In the genomic region with DNA sequence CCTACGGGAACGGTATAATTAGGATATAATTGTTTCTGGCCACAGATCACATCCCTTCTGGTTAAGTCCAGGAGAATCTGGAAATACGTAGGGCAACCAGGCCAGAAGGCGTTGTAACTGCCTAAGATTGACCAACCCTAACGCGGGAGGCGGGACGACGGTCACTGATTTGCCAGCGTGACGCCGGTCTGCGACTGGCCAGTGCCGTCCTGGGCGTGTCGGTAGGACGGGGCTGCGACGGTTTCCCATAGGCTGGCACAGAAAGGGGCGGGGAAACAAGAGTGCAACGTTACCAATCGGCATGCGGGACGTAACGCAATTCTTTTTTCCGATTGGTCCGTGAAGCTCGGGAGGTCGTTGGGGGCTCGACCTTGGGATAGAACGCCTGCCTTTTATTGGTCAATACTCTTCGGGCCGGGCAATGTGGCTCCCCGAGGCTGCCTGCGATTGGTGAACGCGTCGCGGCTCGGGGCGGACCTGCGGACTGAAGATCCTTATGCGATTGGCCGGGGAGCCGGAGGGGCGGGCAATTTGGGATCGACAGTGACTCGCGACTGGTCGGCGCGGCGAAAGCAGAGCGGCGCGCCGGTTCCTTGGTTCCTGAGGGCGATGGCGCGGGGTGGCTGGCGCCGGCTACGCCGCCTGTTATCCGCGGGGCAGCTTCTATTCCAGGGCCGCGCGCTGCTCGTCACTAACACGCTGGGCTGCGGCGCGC, we compare ENCODE assay signal across 1 cellular context.
A peak's percentile ranks its signal among the peaks of the same experiment; 100 is the strongest.
TF ChIP-seq lines count a peak whose summit lies in the region.

MPV17L2 (plus strand) TSS at position 546 of the 715 bp plus-strand sequence; CDS start at position 610, 64 bp downstream.

TF ChIP-seq in HepG2, 621 proteins besides CTCF, POLR2A, EP300 and RAD21 (continued from another document and continues in another):
- TF ChIP-seq, protein P1, sequence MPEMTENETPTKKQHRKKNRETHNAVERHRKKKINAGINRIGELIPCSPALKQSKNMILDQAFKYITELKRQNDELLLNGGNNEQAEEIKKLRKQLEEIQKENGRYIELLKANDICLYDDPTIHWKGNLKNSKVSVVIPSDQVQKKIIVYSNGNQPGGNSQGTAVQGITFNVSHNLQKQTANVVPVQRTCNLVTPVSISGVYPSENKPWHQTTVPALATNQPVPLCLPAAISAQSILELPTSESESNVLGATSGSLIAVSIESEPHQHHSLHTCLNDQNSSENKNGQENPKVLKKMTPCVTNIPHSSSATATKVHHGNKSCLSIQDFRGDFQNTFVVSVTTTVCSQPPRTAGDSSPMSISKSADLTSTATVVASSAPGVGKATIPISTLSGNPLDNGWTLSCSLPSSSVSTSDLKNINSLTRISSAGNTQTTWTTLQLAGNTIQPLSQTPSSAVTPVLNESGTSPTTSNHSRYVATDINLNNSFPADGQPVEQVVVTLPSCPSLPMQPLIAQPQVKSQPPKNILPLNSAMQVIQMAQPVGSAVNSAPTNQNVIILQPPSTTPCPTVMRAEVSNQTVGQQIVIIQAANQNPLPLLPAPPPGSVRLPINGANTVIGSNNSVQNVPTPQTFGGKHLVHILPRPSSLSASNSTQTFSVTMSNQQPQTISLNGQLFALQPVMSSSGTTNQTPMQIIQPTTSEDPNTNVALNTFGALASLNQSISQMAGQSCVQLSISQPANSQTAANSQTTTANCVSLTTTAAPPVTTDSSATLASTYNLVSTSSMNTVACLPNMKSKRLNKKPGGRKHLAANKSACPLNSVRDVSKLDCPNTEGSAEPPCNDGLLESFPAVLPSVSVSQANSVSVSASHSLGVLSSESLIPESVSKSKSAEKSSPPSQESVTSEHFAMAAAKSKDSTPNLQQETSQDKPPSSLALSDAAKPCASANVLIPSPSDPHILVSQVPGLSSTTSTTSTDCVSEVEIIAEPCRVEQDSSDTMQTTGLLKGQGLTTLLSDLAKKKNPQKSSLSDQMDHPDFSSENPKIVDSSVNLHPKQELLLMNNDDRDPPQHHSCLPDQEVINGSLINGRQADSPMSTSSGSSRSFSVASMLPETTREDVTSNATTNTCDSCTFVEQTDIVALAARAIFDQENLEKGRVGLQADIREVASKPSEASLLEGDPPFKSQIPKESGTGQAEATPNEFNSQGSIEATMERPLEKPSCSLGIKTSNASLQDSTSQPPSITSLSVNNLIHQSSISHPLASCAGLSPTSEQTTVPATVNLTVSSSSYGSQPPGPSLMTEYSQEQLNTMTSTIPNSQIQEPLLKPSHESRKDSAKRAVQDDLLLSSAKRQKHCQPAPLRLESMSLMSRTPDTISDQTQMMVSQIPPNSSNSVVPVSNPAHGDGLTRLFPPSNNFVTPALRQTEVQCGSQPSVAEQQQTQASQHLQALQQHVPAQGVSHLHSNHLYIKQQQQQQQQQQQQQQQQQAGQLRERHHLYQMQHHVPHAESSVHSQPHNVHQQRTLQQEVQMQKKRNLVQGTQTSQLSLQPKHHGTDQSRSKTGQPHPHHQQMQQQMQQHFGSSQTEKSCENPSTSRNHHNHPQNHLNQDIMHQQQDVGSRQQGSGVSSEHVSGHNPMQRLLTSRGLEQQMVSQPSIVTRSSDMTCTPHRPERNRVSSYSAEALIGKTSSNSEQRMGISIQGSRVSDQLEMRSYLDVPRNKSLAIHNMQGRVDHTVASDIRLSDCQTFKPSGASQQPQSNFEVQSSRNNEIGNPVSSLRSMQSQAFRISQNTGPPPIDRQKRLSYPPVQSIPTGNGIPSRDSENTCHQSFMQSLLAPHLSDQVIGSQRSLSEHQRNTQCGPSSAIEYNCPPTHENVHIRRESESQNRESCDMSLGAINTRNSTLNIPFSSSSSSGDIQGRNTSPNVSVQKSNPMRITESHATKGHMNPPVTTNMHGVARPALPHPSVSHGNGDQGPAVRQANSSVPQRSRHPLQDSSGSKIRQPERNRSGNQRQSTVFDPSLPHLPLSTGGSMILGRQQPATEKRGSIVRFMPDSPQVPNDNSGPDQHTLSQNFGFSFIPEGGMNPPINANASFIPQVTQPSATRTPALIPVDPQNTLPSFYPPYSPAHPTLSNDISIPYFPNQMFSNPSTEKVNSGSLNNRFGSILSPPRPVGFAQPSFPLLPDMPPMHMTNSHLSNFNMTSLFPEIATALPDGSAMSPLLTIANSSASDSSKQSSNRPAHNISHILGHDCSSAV (CRISPR knock-in tag; IDR thresholded peaks at IDR 0.05; ENCODE audit: borderline replicate concordance), result no peak
- peak; percentile 89 for TF ChIP-seq NR2F2 (IDR thresholded peaks at IDR 0.05; ENCODE audit: borderline replicate concordance, low read depth)
- TF ChIP-seq ZNF552 (CRISPR knock-in tag; IDR thresholded peaks at IDR 0.05; ENCODE audit: borderline replicate concordance), result no peak
- TF ChIP-seq WIZ (CRISPR knock-in tag; IDR thresholded peaks at IDR 0.05), result no peak
- TF ChIP-seq SMC3 (IDR thresholded peaks at IDR 0.05; ENCODE audit: low read length), result no peak
- peak; percentile 83; the same call in 1 of the 2 replicates for TF ChIP-seq GMEB1 (CRISPR knock-in tag; IDR thresholded peaks at IDR 0.05; ENCODE audit: borderline replicate concordance)
- TF ChIP-seq HMGXB3 (CRISPR knock-in tag; IDR thresholded peaks at IDR 0.05; ENCODE audit: borderline replicate concordance), result peak; percentile 95
- peak; percentile 76; the same call in 1 of the 2 replicates for TF ChIP-seq PCBP1 (IDR thresholded peaks at IDR 0.05; ENCODE audit: borderline replicate concordance, low read depth, low read length)
- no peak for TF ChIP-seq RNF2 (conservative IDR thresholded peaks at IDR 0.05; ENCODE audit: low read depth)
- no peak for TF ChIP-seq FOXO1 (CRISPR knock-in tag; IDR thresholded peaks at IDR 0.05)
- peak; percentile 10; the same call in 1 of the 2 replicates for TF ChIP-seq MEF2D (CRISPR knock-in tag; IDR thresholded peaks at IDR 0.05)
- TF ChIP-seq ZBTB21 (CRISPR knock-in tag; IDR thresholded peaks at IDR 0.05), result no peak
- peak; percentile 63; the same call in 1 of the 2 replicates for TF ChIP-seq SPEN (CRISPR knock-in tag; IDR thresholded peaks at IDR 0.05; ENCODE audit: low read depth)
- TF ChIP-seq AGO1 (IDR thresholded peaks at IDR 0.05; ENCODE audit: low read depth, low read length, poor library complexity, severe bottlenecking), result peak; percentile 15
- TF ChIP-seq ZFP36L2 (CRISPR knock-in tag; IDR thresholded peaks at IDR 0.05), result no peak
- TF ChIP-seq GATA4 (IDR thresholded peaks at IDR 0.05; ENCODE audit: borderline replicate concordance, low read depth), result 0 out of 2 replicates have a peak, but pooled peaks have one; percentile 20
- no peak for TF ChIP-seq ZEB1 (IDR thresholded peaks at IDR 0.05; ENCODE audit: insufficient replicate concordance, low read depth)
- no peak for TF ChIP-seq SOX13 (IDR thresholded peaks at IDR 0.05)
- 0 out of 4 replicates have a peak, but pooled peaks of 1 of the 2 experiments have one; percentile 16 for TF ChIP-seq SOX13 (CRISPR knock-in tag; conservative IDR thresholded peaks at IDR 0.05 in 1 of 2, IDR thresholded peaks at IDR 0.05 in 1 of 2)
- TF ChIP-seq NFATC3 (CRISPR knock-in tag; IDR thresholded peaks at IDR 0.05), result no peak
- no peak for TF ChIP-seq ZNF558 (CRISPR knock-in tag; IDR thresholded peaks at IDR 0.05; ENCODE audit: borderline replicate concordance)
- 0 out of 2 replicates have a peak, but pooled peaks have one; percentile 24 for TF ChIP-seq SRY (CRISPR knock-in tag; IDR thresholded peaks at IDR 0.05)
- no peak; the same call in 1 of the 2 replicates for TF ChIP-seq MEIS1 (CRISPR knock-in tag; IDR thresholded peaks at IDR 0.05; ENCODE audit: borderline replicate concordance)
- no peak for TF ChIP-seq BRCA1 (CRISPR knock-in tag; IDR thresholded peaks at IDR 0.05)
- no peak; the same call in 1 of the 2 replicates for TF ChIP-seq ZNF768 (CRISPR knock-in tag; IDR thresholded peaks at IDR 0.05)
- peak; percentile 29; the same call in 1 of the 2 replicates for TF ChIP-seq MXD4 (CRISPR knock-in tag; IDR thresholded peaks at IDR 0.05)
- TF ChIP-seq ZNF101 (CRISPR knock-in tag; IDR thresholded peaks at IDR 0.05; ENCODE audit: borderline replicate concordance, low read depth), result no peak
- no peak; the same call in 1 of the 2 replicates for TF ChIP-seq SAFB2 (CRISPR knock-in tag; IDR thresholded peaks at IDR 0.05; ENCODE audit: borderline replicate concordance, low read depth)
- TF ChIP-seq RBM22 (optimal IDR thresholded peaks at IDR 0.05; ENCODE audit: low read length), result no peak
- no peak for TF ChIP-seq ZNF556 (CRISPR knock-in tag; IDR thresholded peaks at IDR 0.05; ENCODE audit: borderline replicate concordance)
- no peak for TF ChIP-seq ZNF781 (CRISPR knock-in tag; IDR thresholded peaks at IDR 0.05; ENCODE audit: borderline replicate concordance, not compliant biosample characterization)
- TF ChIP-seq ZNF160 (CRISPR knock-in tag; IDR thresholded peaks at IDR 0.05), result no peak; the same call in 1 of the 2 replicates
- TF ChIP-seq ZMAT5 (CRISPR knock-in tag; IDR thresholded peaks at IDR 0.05; ENCODE audit: borderline replicate concordance, low read depth), result no peak
- TF ChIP-seq FOXK2 (IDR thresholded peaks at IDR 0.05), result no peak
- TF ChIP-seq ZBTB42 (CRISPR knock-in tag; IDR thresholded peaks at IDR 0.05), result no peak
- peak in 1 of 2 experiments; percentile 51; a peak in 2 of 4 replicates for TF ChIP-seq KLF16 (CRISPR knock-in tag; IDR thresholded peaks at IDR 0.05)
- peak; percentile 6; the same call in 1 of the 2 replicates for TF ChIP-seq PPARG (CRISPR knock-in tag; conservative IDR thresholded peaks at IDR 0.05)
- no peak for TF ChIP-seq ZNF670 (CRISPR knock-in tag; IDR thresholded peaks at IDR 0.05; ENCODE audit: borderline replicate concordance)
- TF ChIP-seq ZNF18 (CRISPR knock-in tag; IDR thresholded peaks at IDR 0.05; ENCODE audit: insufficient replicate concordance), result no peak
- TF ChIP-seq ZNF530 (CRISPR knock-in tag; IDR thresholded peaks at IDR 0.05; ENCODE audit: low read depth), result no peak
- no peak for TF ChIP-seq RBAK (CRISPR knock-in tag; IDR thresholded peaks at IDR 0.05)
- TF ChIP-seq, protein P2, sequence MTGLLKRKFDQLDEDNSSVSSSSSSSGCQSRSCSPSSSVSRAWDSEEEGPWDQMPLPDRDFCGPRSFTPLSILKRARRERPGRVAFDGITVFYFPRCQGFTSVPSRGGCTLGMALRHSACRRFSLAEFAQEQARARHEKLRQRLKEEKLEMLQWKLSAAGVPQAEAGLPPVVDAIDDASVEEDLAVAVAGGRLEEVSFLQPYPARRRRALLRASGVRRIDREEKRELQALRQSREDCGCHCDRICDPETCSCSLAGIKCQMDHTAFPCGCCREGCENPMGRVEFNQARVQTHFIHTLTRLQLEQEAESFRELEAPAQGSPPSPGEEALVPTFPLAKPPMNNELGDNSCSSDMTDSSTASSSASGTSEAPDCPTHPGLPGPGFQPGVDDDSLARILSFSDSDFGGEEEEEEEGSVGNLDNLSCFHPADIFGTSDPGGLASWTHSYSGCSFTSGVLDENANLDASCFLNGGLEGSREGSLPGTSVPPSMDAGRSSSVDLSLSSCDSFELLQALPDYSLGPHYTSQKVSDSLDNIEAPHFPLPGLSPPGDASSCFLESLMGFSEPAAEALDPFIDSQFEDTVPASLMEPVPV (CRISPR knock-in tag; IDR thresholded peaks at IDR 0.05), result 0 out of 2 replicates have a peak, but pooled peaks have one; percentile 45
- peak; percentile 54 for TF ChIP-seq POGZ (CRISPR knock-in tag; IDR thresholded peaks at IDR 0.05)
- no peak for TF ChIP-seq ZSCAN25 (CRISPR knock-in tag; IDR thresholded peaks at IDR 0.05)
- TF ChIP-seq PAX8 (CRISPR knock-in tag; IDR thresholded peaks at IDR 0.05; ENCODE audit: borderline replicate concordance), result no peak
- no peak for TF ChIP-seq HDAC6 (IDR thresholded peaks at IDR 0.05; ENCODE audit: low read depth, low read length)
